ENCODE assay signal across 23 cellular contexts in the genomic region with DNA sequence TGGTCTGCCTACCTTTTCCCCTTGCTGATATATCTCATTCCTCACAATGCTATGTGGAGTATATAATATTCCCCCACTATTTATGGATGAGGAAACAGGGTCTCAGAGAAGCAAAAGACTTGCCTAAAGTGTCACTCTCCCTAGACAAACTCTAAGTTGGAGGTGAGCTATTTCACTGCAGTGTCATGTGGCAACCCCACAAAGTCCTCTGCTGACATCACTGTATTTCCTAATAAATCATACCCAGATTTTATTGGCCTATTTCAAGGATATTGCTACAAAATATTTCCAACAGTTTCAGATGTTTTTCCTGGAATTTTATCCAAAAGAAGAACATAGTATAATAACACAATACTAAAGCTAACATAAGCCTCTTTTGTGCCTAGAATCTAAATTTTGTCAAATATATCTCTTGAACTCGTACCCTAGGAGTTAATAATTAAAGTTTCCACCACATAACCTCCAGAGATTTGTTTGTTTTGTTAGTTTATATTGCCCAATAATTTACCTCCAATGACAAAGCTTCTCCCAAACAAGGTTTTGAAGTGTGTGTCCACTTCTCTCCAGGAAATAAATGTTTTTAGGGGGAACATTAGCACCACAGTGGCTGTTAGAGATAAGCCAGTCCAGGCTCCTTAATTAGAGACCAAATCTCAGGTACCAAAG.
DNase-seq lines count a peak whose midpoint lies in the region; ATAC-seq, FAIRE-seq and TF ChIP-seq lines count a peak whose summit lies in the region.
"Had no signal": no experiment of that assay in that cellular context is flagged by ENCODE, and none has a peak within 500 bp of the region (broad histone marks: within the 10 kb centered on the region; RNA-seq: fewer than 3 reads in every experiment).

No MANE protein-coding gene starts in this region.

- H3K36me3 ChIP-seq in right lobe of liver: no peaks in the 10 kb centered on the region
- H3K36me3 ChIP-seq: BE2C, BLaER1 had no signal

- POLR2A ChIA-PET in A549 (lab: Yijun Ruan, JAX): no interaction called here

- 0% methylated on average over 1 of the region's 1 CpG for WGBS in A549 (ENCODE audit: missing lambda C conversion rate)
- WGBS in right lobe of liver (ENCODE audit: insufficient coverage, low coverage, low lambda C conversion rate, missing lambda C conversion rate): 0% methylated on average over 1 of the region's 1 CpG

- intact Hi-C loops in right lobe of liver (cut with DNase I): loop anchor here in 1 of 2 donors (10.0 kb wide), 1 partner anchor 218 kb away; a partner anchor contains a TSS

- ATAC-seq in A549: no peak
- peak; percentile 68 to 83 (median 72) for ATAC-seq in right lobe of liver
- ATAC-seq: GM12878 had no signal

- TF ChIP-seq POLR2A in A549 (IDR thresholded peaks at IDR 0.05; ENCODE audit: low read length) (no peak), right lobe of liver (IDR thresholded peaks at IDR 0.05) (peak; percentile 55)

- no peak for TF ChIP-seq EP300 in A549 (IDR thresholded peaks at IDR 0.05)

- FAIRE-seq in A549 (lab: Jason Lieb, UNC): no peak
- FAIRE-seq: GM12878, GM12892, GM18507 had no signal

- no peak overlapping the region for H3K4me3 ChIP-seq in A549
- no peak overlapping the region for H3K4me3 ChIP-seq in right lobe of liver
- H3K4me3 ChIP-seq: BLaER1, GM12878 had no signal

- H3K27me3 ChIP-seq in right lobe of liver: no peaks in the 10 kb centered on the region
- H3K27me3 ChIP-seq: BE2C, BLaER1 had no signal

- H3K4me1 ChIP-seq in A549: no peaks in the 10 kb centered on the region
- peaks cover 0 to 45% (median 18%) of the 10 kb centered on the region in 4 donors for H3K4me1 ChIP-seq in right lobe of liver
- H3K4me1 ChIP-seq: BLaER1 had no signal

- TF ChIP-seq RAD21 in A549 (conservative IDR thresholded peaks at IDR 0.05 in 1 of 2, IDR thresholded peaks at IDR 0.05 in 1 of 2): no peak

- 0 out of 3 replicates have a peak overlapping the region, but pooled peaks have one; percentile 17 for H3K4me2 ChIP-seq in A549
- H3K4me2 ChIP-seq: BLaER1 had no signal

- TF ChIP-seq CTCF in A549 (IDR thresholded peaks at IDR 0.05): no peak
- no peak for TF ChIP-seq CTCF in right lobe of liver (IDR thresholded peaks at IDR 0.05)

- no peaks in the 10 kb centered on the region for H3K9me3 ChIP-seq in A549
- H3K9me3 ChIP-seq in right lobe of liver: no peaks in the 10 kb centered on the region
- H3K9me3 ChIP-seq: BE2C, BLaER1 had no signal

- DNase-seq in DMS53 (lab: John Stamatoyannopoulos, UW) (peak; percentile 16), DMS53 treated with DMSO at 0.1 percent for 48 hours (lab: John Stamatoyannopoulos, UW; ENCODE audit: unreplicated experiment) (no peak), A549 (ENCODE audit: low read depth in 1 of 2, low spot score in 1 of 2) (no peak), right lobe of liver (peak in 1 of 3 donors; percentile 59), cerebellum (ENCODE audit: low spot score) (no peak)
- DNase-seq: ACHN; BE2C; C1 segment of cervical spinal cord; CD4-positive, alpha-beta memory T cell; CD4-positive, CD25-positive, alpha-beta regulatory T cell; CD8-positive, alpha-beta memory T cell; COR-L47; DMS 273 treated with DMSO at 0.1 percent for 48 hours; DMS153; DMS79; DND-41; EL; GDM1 had no signal

- H3K27ac ChIP-seq in A549 (no peak overlapping the region), right lobe of liver (peak overlapping the region; percentile 42 to 87 (median 85))
- H3K27ac ChIP-seq: 22Rv1, BLaER1 had no signal

- CTCF ChIA-PET in A549 (lab: Yijun Ruan, JAX): interaction anchor here (0.8 kb wide), 1 partner anchor 224 kb away, joined by 3 read pairs; no protein-coding TSS in a partner anchor

TF ChIP-seq in A549, 52 proteins besides CTCF, POLR2A, EP300 and RAD21:
- TF ChIP-seq ZFP36 (IDR thresholded peaks at IDR 0.05; ENCODE audit: borderline replicate concordance, partially characterized antibody): no peak
- no peak for TF ChIP-seq RARB (CRISPR knock-in tag; IDR thresholded peaks at IDR 0.05)
- TF ChIP-seq, protein P1, sequence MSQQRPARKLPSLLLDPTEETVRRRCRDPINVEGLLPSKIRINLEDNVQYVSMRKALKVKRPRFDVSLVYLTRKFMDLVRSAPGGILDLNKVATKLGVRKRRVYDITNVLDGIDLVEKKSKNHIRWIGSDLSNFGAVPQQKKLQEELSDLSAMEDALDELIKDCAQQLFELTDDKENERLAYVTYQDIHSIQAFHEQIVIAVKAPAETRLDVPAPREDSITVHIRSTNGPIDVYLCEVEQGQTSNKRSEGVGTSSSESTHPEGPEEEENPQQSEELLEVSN (IDR thresholded peaks at IDR 0.05; ENCODE audit: borderline replicate concordance, low read depth): no peak
- no peak for TF ChIP-seq EHMT2 (IDR thresholded peaks at IDR 0.05; ENCODE audit: low read depth)
- TF ChIP-seq, protein P2, sequence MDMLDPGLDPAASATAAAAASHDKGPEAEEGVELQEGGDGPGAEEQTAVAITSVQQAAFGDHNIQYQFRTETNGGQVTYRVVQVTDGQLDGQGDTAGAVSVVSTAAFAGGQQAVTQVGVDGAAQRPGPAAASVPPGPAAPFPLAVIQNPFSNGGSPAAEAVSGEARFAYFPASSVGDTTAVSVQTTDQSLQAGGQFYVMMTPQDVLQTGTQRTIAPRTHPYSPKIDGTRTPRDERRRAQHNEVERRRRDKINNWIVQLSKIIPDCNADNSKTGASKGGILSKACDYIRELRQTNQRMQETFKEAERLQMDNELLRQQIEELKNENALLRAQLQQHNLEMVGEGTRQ (IDR thresholded peaks at IDR 0.05): no peak
- TF ChIP-seq SMC3 (IDR thresholded peaks at IDR 0.05): no peak
- TF ChIP-seq, protein P3, sequence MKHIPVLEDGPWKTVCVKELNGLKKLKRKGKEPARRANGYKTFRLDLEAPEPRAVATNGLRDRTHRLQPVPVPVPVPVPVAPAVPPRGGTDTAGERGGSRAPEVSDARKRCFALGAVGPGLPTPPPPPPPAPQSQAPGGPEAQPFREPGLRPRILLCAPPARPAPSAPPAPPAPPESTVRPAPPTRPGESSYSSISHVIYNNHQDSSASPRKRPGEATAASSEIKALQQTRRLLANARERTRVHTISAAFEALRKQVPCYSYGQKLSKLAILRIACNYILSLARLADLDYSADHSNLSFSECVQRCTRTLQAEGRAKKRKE (CRISPR knock-in tag; IDR thresholded peaks at IDR 0.05; ENCODE audit: low read depth): no peak
- TF ChIP-seq, protein P4, sequence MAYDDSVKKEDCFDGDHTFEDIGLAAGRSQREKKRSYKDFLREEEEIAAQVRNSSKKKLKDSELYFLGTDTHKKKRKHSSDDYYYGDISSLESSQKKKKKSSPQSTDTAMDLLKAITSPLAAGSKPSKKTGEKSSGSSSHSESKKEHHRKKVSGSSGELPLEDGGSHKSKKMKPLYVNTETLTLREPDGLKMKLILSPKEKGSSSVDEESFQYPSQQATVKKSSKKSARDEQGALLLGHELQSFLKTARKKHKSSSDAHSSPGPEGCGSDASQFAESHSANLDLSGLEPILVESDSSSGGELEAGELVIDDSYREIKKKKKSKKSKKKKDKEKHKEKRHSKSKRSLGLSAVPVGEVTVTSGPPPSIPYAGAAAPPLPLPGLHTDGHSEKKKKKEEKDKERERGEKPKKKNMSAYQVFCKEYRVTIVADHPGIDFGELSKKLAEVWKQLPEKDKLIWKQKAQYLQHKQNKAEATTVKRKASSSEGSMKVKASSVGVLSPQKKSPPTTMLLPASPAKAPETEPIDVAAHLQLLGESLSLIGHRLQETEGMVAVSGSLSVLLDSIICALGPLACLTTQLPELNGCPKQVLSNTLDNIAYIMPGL (CRISPR knock-in tag; IDR thresholded peaks at IDR 0.05; ENCODE audit: borderline replicate concordance): no peak
- no peak for TF ChIP-seq RNF2 (IDR thresholded peaks at IDR 0.05; ENCODE audit: borderline replicate concordance, low read depth)
- TF ChIP-seq, protein P5, sequence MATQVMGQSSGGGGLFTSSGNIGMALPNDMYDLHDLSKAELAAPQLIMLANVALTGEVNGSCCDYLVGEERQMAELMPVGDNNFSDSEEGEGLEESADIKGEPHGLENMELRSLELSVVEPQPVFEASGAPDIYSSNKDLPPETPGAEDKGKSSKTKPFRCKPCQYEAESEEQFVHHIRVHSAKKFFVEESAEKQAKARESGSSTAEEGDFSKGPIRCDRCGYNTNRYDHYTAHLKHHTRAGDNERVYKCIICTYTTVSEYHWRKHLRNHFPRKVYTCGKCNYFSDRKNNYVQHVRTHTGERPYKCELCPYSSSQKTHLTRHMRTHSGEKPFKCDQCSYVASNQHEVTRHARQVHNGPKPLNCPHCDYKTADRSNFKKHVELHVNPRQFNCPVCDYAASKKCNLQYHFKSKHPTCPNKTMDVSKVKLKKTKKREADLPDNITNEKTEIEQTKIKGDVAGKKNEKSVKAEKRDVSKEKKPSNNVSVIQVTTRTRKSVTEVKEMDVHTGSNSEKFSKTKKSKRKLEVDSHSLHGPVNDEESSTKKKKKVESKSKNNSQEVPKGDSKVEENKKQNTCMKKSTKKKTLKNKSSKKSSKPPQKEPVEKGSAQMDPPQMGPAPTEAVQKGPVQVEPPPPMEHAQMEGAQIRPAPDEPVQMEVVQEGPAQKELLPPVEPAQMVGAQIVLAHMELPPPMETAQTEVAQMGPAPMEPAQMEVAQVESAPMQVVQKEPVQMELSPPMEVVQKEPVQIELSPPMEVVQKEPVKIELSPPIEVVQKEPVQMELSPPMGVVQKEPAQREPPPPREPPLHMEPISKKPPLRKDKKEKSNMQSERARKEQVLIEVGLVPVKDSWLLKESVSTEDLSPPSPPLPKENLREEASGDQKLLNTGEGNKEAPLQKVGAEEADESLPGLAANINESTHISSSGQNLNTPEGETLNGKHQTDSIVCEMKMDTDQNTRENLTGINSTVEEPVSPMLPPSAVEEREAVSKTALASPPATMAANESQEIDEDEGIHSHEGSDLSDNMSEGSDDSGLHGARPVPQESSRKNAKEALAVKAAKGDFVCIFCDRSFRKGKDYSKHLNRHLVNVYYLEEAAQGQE (IDR thresholded peaks at IDR 0.05): no peak
TF ChIP-seq in A549: peak in this region for 0.

Comparison
In these comparisons a context has a peak if more than half of its experiments do, and no peak if none do; other contexts are left out.
1. ATAC-seq: peak in right lobe of liver (4 of 4); none in A549 (0 of 2).
2. H3K27ac ChIP-seq: peak in right lobe of liver (3 of 3); none in A549 (0 of 2).